In the genomic region with DNA sequence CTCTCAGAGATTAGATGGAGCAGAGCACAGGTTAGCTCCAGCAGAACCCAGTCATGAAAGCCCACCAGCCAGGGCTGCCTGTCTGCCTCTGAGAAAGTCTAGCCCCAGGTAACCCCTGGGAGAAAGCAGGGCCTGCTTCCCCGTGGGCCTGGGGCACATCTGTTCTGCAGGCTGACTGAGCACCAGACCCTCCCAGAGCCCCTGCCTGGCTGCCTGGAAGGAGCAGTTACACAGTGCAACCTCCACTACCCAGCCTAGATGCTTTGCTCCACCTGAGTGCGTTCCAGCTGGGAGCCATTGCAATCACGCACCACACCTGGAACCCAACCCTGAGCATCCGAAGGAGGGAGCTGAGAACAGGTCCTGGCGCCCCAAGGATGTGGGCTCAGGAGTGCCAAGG, we compare ENCODE assay signal across 1 cellular context.
TF ChIP-seq lines count a peak whose summit lies in the region.

No MANE protein-coding gene starts in this region.

TF ChIP-seq in SK-N-SH treated with all-trans-retinoic acid at 6 μM for 48 hours, 23 proteins besides CTCF, POLR2A, EP300 and RAD21 (continued from another document):
- TF ChIP-seq, protein P1, sequence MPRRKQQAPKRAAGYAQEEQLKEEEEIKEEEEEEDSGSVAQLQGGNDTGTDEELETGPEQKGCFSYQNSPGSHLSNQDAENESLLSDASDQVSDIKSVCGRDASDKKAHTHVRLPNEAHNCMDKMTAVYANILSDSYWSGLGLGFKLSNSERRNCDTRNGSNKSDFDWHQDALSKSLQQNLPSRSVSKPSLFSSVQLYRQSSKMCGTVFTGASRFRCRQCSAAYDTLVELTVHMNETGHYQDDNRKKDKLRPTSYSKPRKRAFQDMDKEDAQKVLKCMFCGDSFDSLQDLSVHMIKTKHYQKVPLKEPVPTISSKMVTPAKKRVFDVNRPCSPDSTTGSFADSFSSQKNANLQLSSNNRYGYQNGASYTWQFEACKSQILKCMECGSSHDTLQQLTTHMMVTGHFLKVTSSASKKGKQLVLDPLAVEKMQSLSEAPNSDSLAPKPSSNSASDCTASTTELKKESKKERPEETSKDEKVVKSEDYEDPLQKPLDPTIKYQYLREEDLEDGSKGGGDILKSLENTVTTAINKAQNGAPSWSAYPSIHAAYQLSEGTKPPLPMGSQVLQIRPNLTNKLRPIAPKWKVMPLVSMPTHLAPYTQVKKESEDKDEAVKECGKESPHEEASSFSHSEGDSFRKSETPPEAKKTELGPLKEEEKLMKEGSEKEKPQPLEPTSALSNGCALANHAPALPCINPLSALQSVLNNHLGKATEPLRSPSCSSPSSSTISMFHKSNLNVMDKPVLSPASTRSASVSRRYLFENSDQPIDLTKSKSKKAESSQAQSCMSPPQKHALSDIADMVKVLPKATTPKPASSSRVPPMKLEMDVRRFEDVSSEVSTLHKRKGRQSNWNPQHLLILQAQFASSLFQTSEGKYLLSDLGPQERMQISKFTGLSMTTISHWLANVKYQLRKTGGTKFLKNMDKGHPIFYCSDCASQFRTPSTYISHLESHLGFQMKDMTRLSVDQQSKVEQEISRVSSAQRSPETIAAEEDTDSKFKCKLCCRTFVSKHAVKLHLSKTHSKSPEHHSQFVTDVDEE (CRISPR knock-in tag; IDR thresholded peaks at IDR 0.05): no peak
- no peak for TF ChIP-seq TOX (CRISPR knock-in tag; IDR thresholded peaks at IDR 0.05; ENCODE audit: borderline replicate concordance)
